In genomic region chr18:51153659-51154371, GRCh38 we compare ENCODE assay signal across 8 cellular contexts. TPM values are rescaled to one million over a fixed set of nuclear protein-coding genes. Genes with fewer than 3 reads are reported as not detected.
DNase-seq lines count a peak whose midpoint lies in the region; ATAC-seq and TF ChIP-seq lines count a peak whose summit lies in the region.

No MANE protein-coding gene starts in this region.

- TF ChIP-seq CTCF in GM06990 (IDR thresholded peaks at IDR 0.05; ENCODE audit: insufficient read depth, low read length, poor library complexity, severe bottlenecking) (no peak), prostate gland (IDR thresholded peaks at IDR 0.05) (no peak), osteoblast (IDR thresholded peaks at IDR 0.05; ENCODE audit: extremely low read depth, low read depth, low read length) (no peak)

- WGBS in prostate gland = 75% methylated on average over 17 of the region's 19 CpGs

- peak overlapping the region; percentile 59 for H3K4me3 ChIP-seq in GM06990 (replicated peaks; ENCODE audit: low read depth, low read length)
- no peak overlapping the region for H3K4me3 ChIP-seq in prostate gland
- no peak overlapping the region for H3K4me3 ChIP-seq in osteoblast (ENCODE audit: insufficient read depth, low read length)

- H3K4me2 ChIP-seq in osteoblast (ENCODE audit: insufficient read depth, low read length) = no peak overlapping the region

- H3K4me1 ChIP-seq in prostate gland (replicated peaks) (no peaks in the 10 kb centered on the region), osteoblast (ENCODE audit: insufficient read depth, low read length) (no peaks in the 10 kb centered on the region)

- peak; percentile 74 for ATAC-seq in GM21526 (IDR thresholded peaks at IDR 0.05; ENCODE audit: low FRiP score, unreplicated experiment)

- H3K27me3 ChIP-seq in GM06990 (replicated peaks; ENCODE audit: control insufficient read depth, insufficient read depth, low read length) = no peaks in the 10 kb centered on the region
- no peaks in the 10 kb centered on the region for H3K27me3 ChIP-seq in prostate gland (replicated peaks; ENCODE audit: insufficient read depth)
- no peaks in the 10 kb centered on the region for H3K27me3 ChIP-seq in osteoblast (ENCODE audit: insufficient read depth, low read length)

- no peaks in the 10 kb centered on the region for H4K20me1 ChIP-seq in osteoblast (ENCODE audit: insufficient read depth, low read length)

- intact Hi-C loops in prostate gland (cut with DNase I) = no loop called here

- H3K79me2 ChIP-seq in osteoblast (ENCODE audit: insufficient read depth, low read length) = no peaks in the 10 kb centered on the region

- TF ChIP-seq POLR2A in prostate gland (IDR thresholded peaks at IDR 0.05) = no peak

- H3K9me3 ChIP-seq in KOPT-K1 (ENCODE audit: insufficient read depth, low read length, poor library complexity, severe bottlenecking) (no peaks in the 10 kb centered on the region), prostate gland (no peaks in the 10 kb centered on the region), osteoblast (ENCODE audit: low read depth, low read length) (no peaks in the 10 kb centered on the region)

- DNase-seq in GM06990 (ENCODE audit: extremely low read depth, insufficient read length) = peak; percentile 86
- peak; percentile 39 for DNase-seq in activated gamma-delta T cell treated with anti-CD3 and anti-CD28 coated beads, Interleukin-2, amount 50 U/mL, for 16 hours (ENCODE audit: low read depth)
- DNase-seq in stimulated activated CD8-positive, alpha-beta memory T cell treated with anti-CD3 and anti-CD28 coated beads, Interleukin-15, amount 100 ng/mL, for 48 hours (ENCODE audit: low read depth in 2 of 2) = peak; percentile 43 to 54
- no peak for DNase-seq in prostate gland (ENCODE audit: low spot score)
- DNase-seq in COR-L47 (lab: John Stamatoyannopoulos, UW) = no peak
- no peak for DNase-seq in osteoblast (ENCODE audit: insufficient read length, low spot score, missing footprints)

- no peak overlapping the region for H2AFZ ChIP-seq in osteoblast (ENCODE audit: low read length)

- no peaks in the 10 kb centered on the region for H3K36me3 ChIP-seq in GM06990 (ENCODE audit: control insufficient read depth, insufficient read depth, low read length)
- no peaks in the 10 kb centered on the region for H3K36me3 ChIP-seq in KOPT-K1 (ENCODE audit: insufficient read depth, low read length)
- H3K36me3 ChIP-seq in prostate gland = no peaks in the 10 kb centered on the region
- H3K36me3 ChIP-seq in osteoblast (ENCODE audit: insufficient read depth, low read length) = no peaks in the 10 kb centered on the region

- H3K27ac ChIP-seq in KOPT-K1 (ENCODE audit: low read depth, low read length, poor library complexity, severe bottlenecking) (peak overlapping the region; percentile 79), prostate gland (no peak overlapping the region), osteoblast (ENCODE audit: low read depth, low read length) (no peak overlapping the region)

RNA-seq across cellular contexts. Expression of gene MEX3C, which starts 43.7 kb away (rescaled TPM):
- total RNA-seq in prostate gland (10 to 100 TPM; 29.2 to 54.0 TPM), osteoblast (36.5 and 41.6 TPM in 2 replicates)

Comparison
In these comparisons a context has a peak if more than half of its experiments do, and no peak if none do; other contexts are left out.
1. DNase-seq: peak in GM06990 (single experiment), activated gamma-delta T cell treated with anti-CD3 and anti-CD28 coated beads, Interleukin-2, amount 50 U/mL, for 16 hours (single experiment) and stimulated activated CD8-positive, alpha-beta memory T cell treated with anti-CD3 and anti-CD28 coated beads, Interleukin-15, amount 100 ng/mL, for 48 hours (2 of 2); none in prostate gland (single experiment), COR-L47 (single experiment) and osteoblast (single experiment).